1 cellular context compared by ENCODE assay signal in the genomic region with DNA sequence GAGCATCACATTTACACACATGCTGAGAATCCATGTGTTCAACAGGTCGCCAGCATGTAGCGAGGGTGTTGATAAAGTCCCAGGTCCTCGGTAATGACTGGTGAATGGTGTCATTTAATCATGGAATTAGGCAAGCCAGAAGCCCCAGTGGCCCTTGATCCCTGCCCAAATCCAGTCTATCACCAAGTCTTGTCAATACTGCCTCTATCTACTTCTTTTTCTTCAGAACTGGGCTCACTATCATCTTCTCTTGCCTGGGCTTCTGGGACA.
TF ChIP-seq lines count a peak whose summit lies in the region.

No MANE protein-coding gene starts in this region.

TF ChIP-seq in IMR-90, 13 proteins besides CTCF, POLR2A, EP300 and RAD21:
- no peak for TF ChIP-seq RFX5 (IDR thresholded peaks at IDR 0.05; ENCODE audit: low read depth, low read length)
- TF ChIP-seq, protein P1, sequence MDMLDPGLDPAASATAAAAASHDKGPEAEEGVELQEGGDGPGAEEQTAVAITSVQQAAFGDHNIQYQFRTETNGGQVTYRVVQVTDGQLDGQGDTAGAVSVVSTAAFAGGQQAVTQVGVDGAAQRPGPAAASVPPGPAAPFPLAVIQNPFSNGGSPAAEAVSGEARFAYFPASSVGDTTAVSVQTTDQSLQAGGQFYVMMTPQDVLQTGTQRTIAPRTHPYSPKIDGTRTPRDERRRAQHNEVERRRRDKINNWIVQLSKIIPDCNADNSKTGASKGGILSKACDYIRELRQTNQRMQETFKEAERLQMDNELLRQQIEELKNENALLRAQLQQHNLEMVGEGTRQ (IDR thresholded peaks at IDR 0.05; ENCODE audit: low read depth, low read length), result no peak
- TF ChIP-seq MAZ (IDR thresholded peaks at IDR 0.05; ENCODE audit: borderline replicate concordance, low read depth, low read length), result no peak
- TF ChIP-seq MAFK (IDR thresholded peaks at IDR 0.05; ENCODE audit: low read depth, low read length), result no peak
- TF ChIP-seq RCOR1 (IDR thresholded peaks at IDR 0.05; ENCODE audit: insufficient replicate concordance, low read length), result no peak
- TF ChIP-seq, protein P2, sequence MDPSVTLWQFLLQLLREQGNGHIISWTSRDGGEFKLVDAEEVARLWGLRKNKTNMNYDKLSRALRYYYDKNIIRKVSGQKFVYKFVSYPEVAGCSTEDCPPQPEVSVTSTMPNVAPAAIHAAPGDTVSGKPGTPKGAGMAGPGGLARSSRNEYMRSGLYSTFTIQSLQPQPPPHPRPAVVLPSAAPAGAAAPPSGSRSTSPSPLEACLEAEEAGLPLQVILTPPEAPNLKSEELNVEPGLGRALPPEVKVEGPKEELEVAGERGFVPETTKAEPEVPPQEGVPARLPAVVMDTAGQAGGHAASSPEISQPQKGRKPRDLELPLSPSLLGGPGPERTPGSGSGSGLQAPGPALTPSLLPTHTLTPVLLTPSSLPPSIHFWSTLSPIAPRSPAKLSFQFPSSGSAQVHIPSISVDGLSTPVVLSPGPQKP (IDR thresholded peaks at IDR 0.05; ENCODE audit: borderline replicate concordance, low read depth, low read length), result no peak
- TF ChIP-seq FOS (IDR thresholded peaks at IDR 0.05; ENCODE audit: low read depth, low read length), result no peak
